ENCODE assay signal across 26 cellular contexts in the genomic region with DNA sequence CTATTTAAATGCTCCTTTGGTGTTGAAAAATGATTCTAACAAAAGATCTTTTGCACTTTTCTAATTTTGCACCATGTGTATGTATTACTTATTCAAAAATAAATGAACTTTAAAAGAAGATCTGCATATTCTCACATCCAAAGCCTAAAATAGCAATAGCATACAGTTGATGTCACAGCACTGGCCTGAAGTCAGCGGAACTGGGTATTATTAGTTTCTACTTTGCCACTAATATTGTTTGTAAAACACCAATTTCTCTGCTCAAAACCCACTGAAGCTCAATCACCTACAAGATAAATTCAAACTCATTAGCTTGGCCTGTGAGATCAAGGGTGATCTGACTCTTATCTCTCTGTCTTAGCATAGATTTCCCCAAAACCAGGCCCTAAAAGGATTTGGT. TPM values are rescaled to one million over a fixed set of nuclear protein-coding genes. Genes with fewer than 3 reads are reported as not detected.
A peak's percentile ranks its signal among the peaks of the same experiment; 100 is the strongest.
DNase-seq lines count a peak whose midpoint lies in the region; ATAC-seq and TF ChIP-seq lines count a peak whose summit lies in the region.
"Had no signal": no experiment of that assay in that cellular context is flagged by ENCODE, and none has a peak within 500 bp of the region (broad histone marks: within the 10 kb centered on the region; RNA-seq: fewer than 3 reads in every experiment).

No MANE protein-coding gene starts in this region.

- no peak overlapping the region for H3K4me3 ChIP-seq in heart right ventricle
- H3K4me3 ChIP-seq: dorsolateral prefrontal cortex, hepatocyte, left lung, ovary, upper lobe of left lung had no signal

- no peak for TF ChIP-seq CTCF in heart right ventricle (IDR thresholded peaks at IDR 0.05)
- TF ChIP-seq CTCF in RWPE1 (conservative IDR thresholded peaks at IDR 0.05; ENCODE audit: low read depth), result no peak

- no peaks in the 10 kb centered on the region for H3K36me3 ChIP-seq in heart right ventricle
- H3K36me3 ChIP-seq: left lung, ovary, upper lobe of left lung had no signal

- no peak for DNase-seq in heart right ventricle
- no peak for DNase-seq in cardiac septum (ENCODE audit: low spot score)
- no peak for DNase-seq in activated T-helper 2 cell treated with anti-CD3 and anti-CD28 coated beads, Interferon-gamma antibody, Interleukin-2, Interleukin-4, amounts not matched to agents 10 μg/mL and 5 μg/mL and 100 μg/mL, durations not matched to agents 14 hours and 24 hours and 36 hours (ENCODE audit: low spot score)
- no peak for DNase-seq in mucosa of gallbladder (ENCODE audit: low spot score)
- DNase-seq in stimulated activated CD4-positive, alpha-beta T cell treated with anti-CD3 and anti-CD28 coated beads, Interleukin-1b, Interleukin-23, amount 100 ng/mL, for 48 hours, result no peak
- DNase-seq in RWPE1 (ENCODE audit: low spot score), result no peak
- no peak for DNase-seq in NCI-H82 (lab: John Stamatoyannopoulos, UW)
- DNase-seq: ACHN; activated B cell treated with CpG ODN at 0.5 μM for 24 hours; activated T-cell treated with anti-CD3 and anti-CD28 coated beads, Interleukin-2, amount 50 U/mL, for 1 hour; aorta; left lung; MM.1S; NCI-H146; NCI-H526 treated with DMSO at 0.1 percent for 48 hours; ovary; T1000; upper lobe of left lung had no signal

- peaks cover under 1 to 35% (median 18%) of the 10 kb centered on the region in 9 donors for H3K4me1 ChIP-seq in heart right ventricle
- H3K4me1 ChIP-seq: left lung had no signal

- peaks cover 0 to 8% (median 0%) of the 10 kb centered on the region in 11 donors for H3K9me3 ChIP-seq in heart right ventricle
- H3K9me3 ChIP-seq: ovary, upper lobe of left lung had no signal

- intact Hi-C loops in heart right ventricle (cut with DNase I) (no loop called here), cardiac septum (cut with DNase I) (no loop called here)
- intact Hi-C loops in activated T-helper 2 cell treated with anti-CD3 and anti-CD28 coated beads, Interferon-gamma antibody, Interleukin-2, Interleukin-4, amounts not matched to agents 10 μg/mL and 5 μg/mL and 100 μg/mL, durations not matched to agents 14 hours and 24 hours and 36 hours (cut with micrococcal nuclease), result no loop called here

- POLR2A ChIA-PET in RWPE1 (lab: Yijun Ruan, JAX; ENCODE audit: low non-redundant PET), result no interaction called here

- peaks cover 25% of the 10 kb centered on the region for H3K36me3 Mint-ChIP-seq in activated T-helper 2 cell treated with anti-CD3 and anti-CD28 coated beads, Interferon-gamma antibody, Interleukin-2, Interleukin-4, amounts not matched to agents 10 μg/mL and 5 μg/mL and 100 μg/mL, durations not matched to agents 14 hours and 24 hours and 36 hours (ENCODE audit: low read depth)
- H3K36me3 Mint-ChIP-seq: IgD-negative memory B cell, mesothelial cell of epicardium had no signal

- peaks cover 24% of the 10 kb centered on the region for H3K9me3 Mint-ChIP-seq in activated T-helper 2 cell treated with anti-CD3 and anti-CD28 coated beads, Interferon-gamma antibody, Interleukin-2, Interleukin-4, amounts not matched to agents 10 μg/mL and 5 μg/mL and 100 μg/mL, durations not matched to agents 14 hours and 24 hours and 36 hours
- H3K9me3 Mint-ChIP-seq: activated naive CD4-positive, alpha-beta T cell treated with anti-CD3 and anti-CD28 coated beads, Interleukin-2, amount 50 U/mL, for 24 hours; IgD-negative memory B cell; natural killer cell treated with Interleukin-12 subunit alpha and Interleukin-12 subunit beta and Interleukin-15 and Interleukin-18, amount 100 ng/mL, for 72 hours had no signal

- no peaks in the 10 kb centered on the region for H3K27me3 ChIP-seq in heart right ventricle
- H3K27me3 ChIP-seq: hepatocyte, left lung, ovary, upper lobe of left lung had no signal

- peaks cover 56% of the 10 kb centered on the region for H3K4me1 Mint-ChIP-seq in activated T-helper 2 cell treated with anti-CD3 and anti-CD28 coated beads, Interferon-gamma antibody, Interleukin-2, Interleukin-4, amounts not matched to agents 10 μg/mL and 5 μg/mL and 100 μg/mL, durations not matched to agents 14 hours and 24 hours and 36 hours (ENCODE audit: low read depth)

- CTCF ChIA-PET in RWPE1 (lab: Yijun Ruan, JAX), result no interaction called here

- no peaks in the 10 kb centered on the region for H3K27me3 Mint-ChIP-seq in activated T-helper 2 cell treated with anti-CD3 and anti-CD28 coated beads, Interferon-gamma antibody, Interleukin-2, Interleukin-4, amounts not matched to agents 10 μg/mL and 5 μg/mL and 100 μg/mL, durations not matched to agents 14 hours and 24 hours and 36 hours (ENCODE audit: low read depth)
- H3K27me3 Mint-ChIP-seq: activated B cell treated with CpG ODN at 0.5 μM for 24 hours; activated naive CD4-positive, alpha-beta T cell treated with anti-CD3 and anti-CD28 coated beads, Interleukin-2, amount 50 U/mL, for 24 hours; IgD-negative memory B cell had no signal

- 88 to 100% methylated on average over 1 of the region's 1 CpG for WGBS in heart right ventricle, 2 donors

- H3K4me3 Mint-ChIP-seq in activated T-helper 2 cell treated with anti-CD3 and anti-CD28 coated beads, Interferon-gamma antibody, Interleukin-2, Interleukin-4, amounts not matched to agents 10 μg/mL and 5 μg/mL and 100 μg/mL, durations not matched to agents 14 hours and 24 hours and 36 hours (ENCODE audit: low read depth), result peak overlapping the region; percentile 9
- H3K4me3 Mint-ChIP-seq: activated B cell treated with CpG ODN at 0.5 μM for 24 hours; activated naive CD4-positive, alpha-beta T cell treated with anti-CD3 and anti-CD28 coated beads, Interleukin-2, amount 50 U/mL, for 24 hours; CD14-positive monocyte; mesothelial cell of epicardium had no signal

- ATAC-seq in heart right ventricle (peak in 1 of 8 donors; percentile 2), HG02642 (IDR thresholded peaks at IDR 0.05; ENCODE audit: poor library complexity, unreplicated experiment) (peak; percentile 20)
- ATAC-seq: left lung had no signal

- H3K27ac ChIP-seq in heart right ventricle, result peak overlapping the region in 8 of 10 donors; percentile 15 to 83 (median 71)
- H3K27ac ChIP-seq in RWPE1, result no peak overlapping the region
- H3K27ac ChIP-seq: dorsolateral prefrontal cortex, hepatocyte, left lung, ovary, upper lobe of left lung had no signal

- H3K27ac Mint-ChIP-seq in activated T-helper 2 cell treated with anti-CD3 and anti-CD28 coated beads, Interferon-gamma antibody, Interleukin-2, Interleukin-4, amounts not matched to agents 10 μg/mL and 5 μg/mL and 100 μg/mL, durations not matched to agents 14 hours and 24 hours and 36 hours, result peak overlapping the region; percentile 78
- H3K27ac Mint-ChIP-seq: activated naive CD4-positive, alpha-beta T cell treated with anti-CD3 and anti-CD28 coated beads, Interleukin-2, amount 50 U/mL, for 24 hours; CD14-positive monocyte; IgD-negative memory B cell; mesothelial cell of epicardium had no signal

RNA-seq across cellular contexts. Expression of gene BCAR3, which starts 34.5 kb away (rescaled TPM):
- total RNA-seq in heart right ventricle (10 to 100 TPM in 9 of 10 donors, 1 to 10 TPM in 1; 8.3 to 36.0 (median 16.7) TPM), cardiac septum (6.9 TPM), mucosa of gallbladder (51.8 TPM)
- 10 to 100 TPM in 1 of 2 donors, 1 to 10 TPM in 1; 6.6 to 10.6 TPM for polyA plus RNA-seq in heart right ventricle
- 8.1 and 9.4 TPM in 2 replicates for total RNA-seq in activated T-helper 2 cell treated with anti-CD3 and anti-CD28 coated beads, Interferon-gamma antibody, Interleukin-2, Interleukin-4, amounts not matched to agents 10 μg/mL and 5 μg/mL and 100 μg/mL, durations not matched to agents 14 hours and 24 hours and 36 hours
